ENCODE assay signal across 22 cellular contexts in genomic region chr9:124363326-124364096, GRCh38. TPM values are rescaled to one million over a fixed set of nuclear protein-coding genes. Genes with fewer than 3 reads are reported as not detected.
DNase-seq lines count a peak whose midpoint lies in the region; ATAC-seq and TF ChIP-seq lines count a peak whose summit lies in the region.
"Had no signal": no experiment of that assay in that cellular context is flagged by ENCODE, and none has a peak within 500 bp of the region (broad histone marks: within the 10 kb centered on the region; RNA-seq: fewer than 3 reads in every experiment).

No MANE protein-coding gene starts in this region.

- no peak overlapping the region for H2BK20ac ChIP-seq in IMR-90 (ENCODE audit: low read depth, low read length)

- H2AK9ac ChIP-seq in IMR-90 (replicated peaks; ENCODE audit: low read depth, low read length, poor library complexity), result peak overlapping the region; percentile 12

- WGBS in IMR-90 (ENCODE audit: extremely low coverage in 2 of 2, insufficient read length in 1 of 2), 2 experiments, result 92% methylated on average over 8 of the region's 21 CpGs; no CpG with 5 or more reads in 1 of the 2 experiments

- POLR2A ChIA-PET in IMR-90 (lab: Charles Lee; ENCODE audit: unreplicated experiment), result no interaction called here
- POLR2A ChIA-PET in activated CD4-positive, alpha-beta memory T cell treated with anti-CD3 and anti-CD28 coated beads, Interleukin-2, amount 10 ng/mL, durations not matched to agents 7 days and 5 days (lab: Charles Lee), result no interaction called here

- dilution Hi-C loops in IMR-90 (cut with HindIII; ENCODE audit: low sequenced_read_pairs, unreplicated experiment), result no loop called here

- H3K27ac Mint-ChIP-seq in glutamatergic neuron (ENCODE audit: unreplicated experiment) (peak overlapping the region; percentile 23), nephron progenitor cell (peak overlapping the region; percentile 47), osteocyte (ENCODE audit: unreplicated experiment) (no peak overlapping the region)
- H3K27ac Mint-ChIP-seq in activated CD4-positive, alpha-beta memory T cell treated with anti-CD3 and anti-CD28 coated beads, Interleukin-2, amount 10 ng/mL, durations not matched to agents 7 days and 5 days, result no peak overlapping the region
- H3K27ac Mint-ChIP-seq: B cell had no signal

- H3K4me1 Mint-ChIP-seq in glutamatergic neuron (ENCODE audit: low read depth, unreplicated experiment) (peaks cover 64% of the 10 kb centered on the region), nephron progenitor cell (peaks cover 8% of the 10 kb centered on the region), osteocyte (ENCODE audit: unreplicated experiment) (peaks cover 8% of the 10 kb centered on the region)
- H3K4me1 Mint-ChIP-seq in activated CD4-positive, alpha-beta memory T cell treated with anti-CD3 and anti-CD28 coated beads, Interleukin-2, amount 10 ng/mL, durations not matched to agents 7 days and 5 days, result peaks cover 16% of the 10 kb centered on the region

- H3K27me3 ChIP-seq in IMR-90 (ENCODE audit: control insufficient read depth, insufficient read depth, low read length), result no peaks in the 10 kb centered on the region

- intact Hi-C loops in IMR-90 (cut with micrococcal nuclease), result no loop called here

- no peak for TF ChIP-seq RAD21 in IMR-90 (IDR thresholded peaks at IDR 0.05; ENCODE audit: low read length)

- peaks cover 13% of the 10 kb centered on the region for H3K36me3 ChIP-seq in IMR-90 (ENCODE audit: control insufficient read depth, insufficient read depth, low read length)

- ATAC-seq in IMR-90 (ENCODE audit: low read depth), result no peak
- ATAC-seq: A549 had no signal

- H3K36me3 Mint-ChIP-seq in glutamatergic neuron (ENCODE audit: unreplicated experiment), result peaks cover 5% of the 10 kb centered on the region
- peaks cover 26% of the 10 kb centered on the region for H3K36me3 Mint-ChIP-seq in nephron progenitor cell (ENCODE audit: low read depth)
- peaks cover 15% of the 10 kb centered on the region for H3K36me3 Mint-ChIP-seq in osteocyte (ENCODE audit: unreplicated experiment)
- peaks cover 7% of the 10 kb centered on the region for H3K36me3 Mint-ChIP-seq in activated CD4-positive, alpha-beta memory T cell treated with anti-CD3 and anti-CD28 coated beads, Interleukin-2, amount 10 ng/mL, durations not matched to agents 7 days and 5 days (ENCODE audit: low read depth)

- H2BK120ac ChIP-seq in IMR-90 (ENCODE audit: low read depth, low read length), result no peak overlapping the region

- in situ Hi-C loops in IMR-90 (cut with MboI; ENCODE audit: low sequenced_read_pairs) (no loop called here), astrocyte of the spinal cord (cut with HindIII; ENCODE audit: low sequenced_read_pairs) (no loop called here)

- no peak overlapping the region for H3K4me2 ChIP-seq in IMR-90 (ENCODE audit: low read depth, low read length)
- H3K4me2 ChIP-seq: A549, KMS-11 had no signal

- no peak overlapping the region for H4K5ac ChIP-seq in IMR-90 (ENCODE audit: low read depth, low read length)

- no TSS peak for BruUV-seq in IMR-90 (replicated peaks; lab: Mats Ljungman, UMichigan)

- no peak overlapping the region for H2BK5ac ChIP-seq in IMR-90 (ENCODE audit: low read depth, low read length, poor library complexity, severe bottlenecking)

- H2AK5ac ChIP-seq in IMR-90 (ENCODE audit: low read depth, low read length), result no peak overlapping the region

- H3K27ac ChIP-seq in IMR-90 (ENCODE audit: insufficient read depth, low read length), result no peak overlapping the region
- H3K27ac ChIP-seq: A549, HL-60, KMS-11, RWPE1 had no signal

- no peaks in the 10 kb centered on the region for H3K9me3 ChIP-seq in IMR-90 (ENCODE audit: control insufficient read depth, insufficient read depth, low read length)
- H3K9me3 ChIP-seq: A549 had no signal

- no peak overlapping the region for H3K9ac ChIP-seq in IMR-90 (ENCODE audit: low read depth, low read length)
- H3K9ac ChIP-seq: KMS-11 had no signal

- H3K9me1 ChIP-seq in IMR-90 (ENCODE audit: insufficient read depth, low read length), result peaks cover 47% of the 10 kb centered on the region

- no peak overlapping the region for H3K4ac ChIP-seq in IMR-90 (ENCODE audit: low read depth, low read length)

- H4K8ac ChIP-seq in IMR-90 (ENCODE audit: low read depth in 2 of 2, low read length in 2 of 2), result no peak overlapping the region

- H4K91ac ChIP-seq in IMR-90 (ENCODE audit: insufficient read depth, low read depth, low read length), result no peak overlapping the region

- H2BK15ac ChIP-seq in IMR-90 (ENCODE audit: low read depth, low read length), result no peak overlapping the region

- peaks cover 9% of the 10 kb centered on the region for H3K9me3 Mint-ChIP-seq in glutamatergic neuron (ENCODE audit: unreplicated experiment)
- no peaks in the 10 kb centered on the region for H3K9me3 Mint-ChIP-seq in nephron progenitor cell
- H3K9me3 Mint-ChIP-seq in osteocyte (ENCODE audit: unreplicated experiment), result no peaks in the 10 kb centered on the region
- H3K9me3 Mint-ChIP-seq in activated CD4-positive, alpha-beta memory T cell treated with anti-CD3 and anti-CD28 coated beads, Interleukin-2, amount 10 ng/mL, durations not matched to agents 7 days and 5 days, result no peaks in the 10 kb centered on the region

- TF ChIP-seq CTCF in IMR-90 (conservative IDR thresholded peaks at IDR 0.05; ENCODE audit: low read depth, low read length) (no peak), astrocyte of the spinal cord (IDR thresholded peaks at IDR 0.05; ENCODE audit: low read depth, low read length) (no peak), glutamatergic neuron (IDR thresholded peaks at IDR 0.05; ENCODE audit: partially characterized antibody, unreplicated experiment) (no peak), nephron progenitor cell (IDR thresholded peaks at IDR 0.05) (no peak), osteocyte (IDR thresholded peaks at IDR 0.05) (no peak)

- no peak for DNase-seq in IMR-90
- DNase-seq in astrocyte of the spinal cord (ENCODE audit: low read depth, low spot score), result peak; percentile 85
- no peak for DNase-seq in glutamatergic neuron
- no peak for DNase-seq in nephron progenitor cell
- no peak for DNase-seq in cortex of kidney (lab: John Stamatoyannopoulos, UW)
- no peak for DNase-seq in osteocyte (ENCODE audit: extremely low spot score, unreplicated experiment)
- DNase-seq in activated CD4-positive, alpha-beta memory T cell treated with anti-CD3 and anti-CD28 coated beads, Interleukin-2, amount 10 ng/mL, durations not matched to agents 7 days and 5 days, result no peak
- no peak for DNase-seq in NCI-H748 (lab: John Stamatoyannopoulos, UW; ENCODE audit: unreplicated experiment)
- DNase-seq: GDM1; NCI-H1092 treated with DMSO at 0.1 percent for 48 hours; NCI-H2029 treated with DMSO at 0.1 percent for 48 hours; NCI-H226; NCI-H510A treated with DMSO at 0.1 percent for 48 hours; NCI-H774; NK-92 treated with Interleukin-12 subunit alpha and Interleukin-12 subunit beta, amount 100 ng/mL, for 24 hours; SHP77 treated with DMSO at 0.1 percent for 48 hours had no signal

- no peak overlapping the region for H3K18ac ChIP-seq in IMR-90 (ENCODE audit: low read depth, low read length)

- H3K4me1 ChIP-seq in IMR-90 (ENCODE audit: control insufficient read depth, insufficient read depth, low read length), result peaks cover 18% of the 10 kb centered on the region

- H3K79me1 ChIP-seq in IMR-90 (ENCODE audit: low read depth in 1 of 2, low read length in 2 of 2), result peaks cover 25 to 92% of the 10 kb centered on the region in 2 experiments

- CTCF ChIA-PET in IMR-90 (lab: Yijun Ruan, JAX), result no interaction called here
- CTCF ChIA-PET in activated CD4-positive, alpha-beta memory T cell treated with anti-CD3 and anti-CD28 coated beads, Interleukin-2, amount 10 ng/mL, durations not matched to agents 7 days and 5 days (lab: Charles Lee), result interaction anchor here (1.5 kb wide), 1 partner anchor 31 kb away, joined by 5 read pairs; no protein-coding TSS in a partner anchor

- H3K56ac ChIP-seq in IMR-90 (ENCODE audit: extremely low read depth, insufficient read depth, low read length), result no peak overlapping the region

- no peak for TF ChIP-seq POLR2A in IMR-90 (IDR thresholded peaks at IDR 0.05; ENCODE audit: low read depth, low read length)

- H3K27me3 Mint-ChIP-seq in glutamatergic neuron (ENCODE audit: unreplicated experiment), result peaks cover 3% of the 10 kb centered on the region
- no peaks in the 10 kb centered on the region for H3K27me3 Mint-ChIP-seq in nephron progenitor cell (ENCODE audit: low read depth, poor library complexity)
- no peaks in the 10 kb centered on the region for H3K27me3 Mint-ChIP-seq in osteocyte (ENCODE audit: unreplicated experiment)
- no peaks in the 10 kb centered on the region for H3K27me3 Mint-ChIP-seq in activated CD4-positive, alpha-beta memory T cell treated with anti-CD3 and anti-CD28 coated beads, Interleukin-2, amount 10 ng/mL, durations not matched to agents 7 days and 5 days
- H3K27me3 Mint-ChIP-seq: B cell had no signal

- H3K14ac ChIP-seq in IMR-90 (replicated peaks; ENCODE audit: low read depth, low read length), result no peak overlapping the region

- H4K20me1 ChIP-seq in IMR-90 (ENCODE audit: insufficient read depth, low read length), result peaks cover 83% of the 10 kb centered on the region

- H3K4me3 ChIP-seq in IMR-90 (ENCODE audit: insufficient read depth, low read depth, low read length), result no peak overlapping the region
- H3K4me3 ChIP-seq in astrocyte of the spinal cord (ENCODE audit: low read depth, low read length), result no peak overlapping the region
- H3K4me3 ChIP-seq: A549 had no signal

- H3K23ac ChIP-seq in IMR-90 (ENCODE audit: low read depth, low read length), result no peak overlapping the region

- H2AFZ ChIP-seq in IMR-90 (replicated peaks; ENCODE audit: low read length, poor library complexity), result no peak overlapping the region

- H3K4me3 Mint-ChIP-seq in glutamatergic neuron (ENCODE audit: unreplicated experiment), result no peak overlapping the region
- no peak overlapping the region for H3K4me3 Mint-ChIP-seq in nephron progenitor cell
- no peak overlapping the region for H3K4me3 Mint-ChIP-seq in osteocyte (ENCODE audit: unreplicated experiment)
- no peak overlapping the region for H3K4me3 Mint-ChIP-seq in activated CD4-positive, alpha-beta memory T cell treated with anti-CD3 and anti-CD28 coated beads, Interleukin-2, amount 10 ng/mL, durations not matched to agents 7 days and 5 days
- H3K4me3 Mint-ChIP-seq: B cell, CD14-positive monocyte had no signal

RNA-seq across cellular contexts. Expression of gene PSMB7, which starts 51.7 kb away (rescaled TPM):
- total RNA-seq in IMR-90 (2012; rRNA removed) (369 and 430 TPM in 2 replicates), glutamatergic neuron (ENCODE audit: unreplicated experiment) (185 TPM), osteocyte (140 and 151 TPM in 2 replicates)
- polyA plus RNA-seq in IMR-90 (2012; rRNA removed), result 318 and 340 TPM in 2 replicates
- 154 and 232 TPM in 2 replicates for polyA plus RNA-seq in IMR-90 (2012; cell fraction: cytosol; rRNA removed)
- 50.0 and 129 TPM in 2 replicates for polyA plus RNA-seq in IMR-90 (2012; cell fraction: nucleus; rRNA removed; ENCODE audit: low replicate concordance)
- total RNA-seq in activated CD4-positive, alpha-beta memory T cell treated with anti-CD3 and anti-CD28 coated beads, Interleukin-2, amount 10 ng/mL, durations not matched to agents 7 days and 5 days, result 100 to 1,000 TPM; 113 to 120 TPM

Comparison
In these comparisons a context has a peak if more than half of its experiments do, and no peak if none do; other contexts are left out.
1. H3K27ac Mint-ChIP-seq: peak in glutamatergic neuron (single experiment) and nephron progenitor cell (single experiment); none in osteocyte (single experiment) and activated CD4-positive, alpha-beta memory T cell treated with anti-CD3 and anti-CD28 coated beads, Interleukin-2, amount 10 ng/mL, durations not matched to agents 7 days and 5 days (single experiment).